Comparison of ENCODE assay signal across 14 cellular contexts in genomic region chr5:37991267-37991902, GRCh38.
DNase-seq lines count a peak whose midpoint lies in the region; ATAC-seq, FAIRE-seq and TF ChIP-seq lines count a peak whose summit lies in the region.
"Had no signal": no experiment of that assay in that cellular context is flagged by ENCODE, and none has a peak within 500 bp of the region (broad histone marks: within the 10 kb centered on the region; RNA-seq: fewer than 3 reads in every experiment).

No MANE protein-coding gene starts in this region.

- no peak overlapping the region for H3K23ac ChIP-seq in H1 (ENCODE audit: insufficient read length)

- no peak overlapping the region for H4K91ac ChIP-seq in H1 (replicated peaks; ENCODE audit: insufficient read length, low read length)

- no peak overlapping the region for H2BK120ac ChIP-seq in H1 (replicated peaks; ENCODE audit: low read depth, low read length)

- H3K4ac ChIP-seq in H1 (replicated peaks; ENCODE audit: insufficient read length, low read depth, low read length) = no peak overlapping the region

- H2AK5ac ChIP-seq in H1 (ENCODE audit: low read depth, low read length) = no peak overlapping the region

- no peak overlapping the region for H3K27ac ChIP-seq in H1 (ENCODE audit: low read depth, low read length)

- H3K9me3 ChIP-seq in H1 (ENCODE audit: insufficient read depth in 2 of 2, low read depth in 1 of 2, low read length in 1 of 2) = no peaks in the 10 kb centered on the region

- H3K56ac ChIP-seq in H1 (replicated peaks; ENCODE audit: insufficient read length, low read depth, low read length) = no peak overlapping the region

- no peaks in the 10 kb centered on the region for H3K23me2 ChIP-seq in H1 (ENCODE audit: low read depth, low read length)

- ATAC-seq in GM21528 (IDR thresholded peaks at IDR 0.05; ENCODE audit: low FRiP score, unreplicated experiment) = no peak
- ATAC-seq: PC-3 had no signal

- no peaks in the 10 kb centered on the region for H3K79me1 ChIP-seq in H1 (ENCODE audit: low read depth, low read length)

- 91% methylated on average over 6 of the region's 6 CpGs; no CpG with 5 or more reads in 1 of the 2 experiments for WGBS in H1 (ENCODE audit: extremely low coverage in 1 of 2, insufficient coverage in 1 of 2, insufficient read length in 1 of 2, insufficient replicate concordance in 2 of 2, low coverage in 1 of 2, low lambda C conversion rate in 2 of 2, missing lambda C conversion rate in 1 of 2), 2 experiments

- no peaks in the 10 kb centered on the region for H3K36me3 ChIP-seq in H1 (ENCODE audit: control insufficient read depth in 2 of 4, insufficient read depth in 4 of 4, low read length in 3 of 4)

- no peaks in the 10 kb centered on the region for H3K79me2 ChIP-seq in H1 (ENCODE audit: control insufficient read depth in 1 of 2, insufficient read depth in 2 of 2, low read length in 2 of 2)

- CTCF ChIA-PET in H1 (lab: Charles Lee; ENCODE audit: partially characterized antibody) = interaction anchor here (1.0 kb wide), 1 partner anchor 201 kb away, joined by 3 read pairs; no protein-coding TSS in a partner anchor

- no peaks in the 10 kb centered on the region; a peak in 1 of 7 replicates for H3K4me1 ChIP-seq in H1 (replicated peaks in 1 of 4; ENCODE audit: control insufficient read depth in 3 of 4, insufficient read depth in 4 of 4, low read length in 3 of 4)

- H4K5ac ChIP-seq in H1 (ENCODE audit: insufficient read length, low read depth, low read length) = no peak overlapping the region

- no peaks in the 10 kb centered on the region for H3K27me3 ChIP-seq in H1 (replicated peaks in 1 of 4; ENCODE audit: control insufficient read depth in 3 of 4, extremely low read depth in 1 of 4, insufficient read depth in 3 of 4, low read length in 3 of 4)

- H4K20me1 ChIP-seq in H1 (replicated peaks in 1 of 2; ENCODE audit: control insufficient read depth in 1 of 2, insufficient read depth in 2 of 2, low read length in 2 of 2) = no peaks in the 10 kb centered on the region

- no peak overlapping the region for H3K9ac ChIP-seq in H1 (replicated peaks in 1 of 4; ENCODE audit: extremely low read depth in 1 of 4, low read depth in 3 of 4, low read length in 3 of 4)

- H3K4me3 ChIP-seq in H1 (ENCODE audit: extremely low read depth in 1 of 4, insufficient read depth in 2 of 4, low read depth in 3 of 4, low read length in 4 of 4) = no peak overlapping the region; a peak in 1 of 8 replicates

- TF ChIP-seq RAD21 in H1 (IDR thresholded peaks at IDR 0.05 in 1 of 2, conservative IDR thresholded peaks at IDR 0.05 in 1 of 2; ENCODE audit: low read depth in 2 of 2, low read length in 2 of 2) = no peak

- no peak for TF ChIP-seq CTCF in H1 (IDR thresholded peaks at IDR 0.05; ENCODE audit: control extremely low read depth in 1 of 3, insufficient read depth in 1 of 3, low read depth in 1 of 3, low read length in 3 of 3)

- H3K18ac ChIP-seq in H1 (ENCODE audit: extremely low read depth, low read length) = no peak overlapping the region

- peak; percentile 54 for FAIRE-seq in HTR-8/SVneo (lab: Jason Lieb, UNC)
- no peak for FAIRE-seq in H1 (lab: Jason Lieb, UNC)
- FAIRE-seq: GM12891, GM19239 had no signal

- no peak overlapping the region for H2BK5ac ChIP-seq in H1 (ENCODE audit: low read depth, low read length)

- peak overlapping the region; percentile 40; the same call in 1 of the 2 replicates for H2AFZ ChIP-seq in H1 (ENCODE audit: low read length)

- H3K4me2 ChIP-seq in H1 (ENCODE audit: insufficient read depth in 1 of 2, low read depth in 2 of 2, low read length in 2 of 2) = no peak overlapping the region

- H2BK12ac ChIP-seq in H1 (ENCODE audit: low read depth, low read length) = no peak overlapping the region

- no peak overlapping the region for H2BK15ac ChIP-seq in H1 (ENCODE audit: low read length)

- H2BK20ac ChIP-seq in H1 (ENCODE audit: low read length) = no peak overlapping the region

- no peak overlapping the region for H3K14ac ChIP-seq in H1 (ENCODE audit: insufficient read length)

- H4K8ac ChIP-seq in H1 (ENCODE audit: extremely low read depth, insufficient read depth, low read length) = no peak overlapping the region

- no peak for TF ChIP-seq EP300 in H1 (IDR thresholded peaks at IDR 0.05; ENCODE audit: borderline replicate concordance in 1 of 2, low read depth in 2 of 2, low read length in 2 of 2)

- DNase-seq in HTR-8/SVneo (ENCODE audit: insufficient read length, low spot score) (no peak), H1 (ENCODE audit: low read depth in 1 of 2, low spot score in 2 of 2) (no peak), left kidney (ENCODE audit: low read depth, low spot score) (peak; percentile 56), retina (peak; percentile 9), GDM1 (lab: John Stamatoyannopoulos, UW) (no peak), T-helper 2 cell (no peak)
- DNase-seq: CD4-positive, CD25-positive, alpha-beta regulatory T cell; NCI-H146; NCI-H226; NCI-H526 treated with DMSO at 0.1 percent for 48 hours; PC-3 had no signal

- POLR2A ChIA-PET in H1 (lab: Charles Lee; ENCODE audit: partially characterized antibody) = no interaction called here

- no peak for TF ChIP-seq POLR2A in H1 (IDR thresholded peaks at IDR 0.05; ENCODE audit: control extremely low read depth in 1 of 2, low read depth in 2 of 2, low read length in 2 of 2)

TF ChIP-seq in H1, 55 proteins besides CTCF, POLR2A, EP300 and RAD21:
- TF ChIP-seq BCL11A (IDR thresholded peaks at IDR 0.05; ENCODE audit: low read depth in 2 of 2, low read length in 2 of 2) (no peak), HDAC2 (IDR thresholded peaks at IDR 0.05; ENCODE audit: borderline replicate concordance in 1 of 2, low read depth in 2 of 2, low read length in 2 of 2) (no peak), TEAD4 (IDR thresholded peaks at IDR 0.05; ENCODE audit: low read depth, low read length) (no peak), E2F6 (IDR thresholded peaks at IDR 0.05) (no peak), KDM1A (IDR thresholded peaks at IDR 0.05; ENCODE audit: borderline replicate concordance, low read length) (no peak), ZNF274 (IDR thresholded peaks at IDR 0.05; ENCODE audit: borderline replicate concordance, extremely low read depth, low read length) (no peak), BACH1 (IDR thresholded peaks at IDR 0.05; ENCODE audit: low read length) (no peak)

Comparison
In these comparisons a context has a peak if more than half of its experiments do, and no peak if none do; other contexts are left out.
1. DNase-seq: peak in left kidney (single experiment) and retina (single experiment); none in HTR-8/SVneo (single experiment), H1 (0 of 2), GDM1 (single experiment) and T-helper 2 cell (0 of 5).